ENCODE assay signal across 13 cellular contexts in the genomic region with DNA sequence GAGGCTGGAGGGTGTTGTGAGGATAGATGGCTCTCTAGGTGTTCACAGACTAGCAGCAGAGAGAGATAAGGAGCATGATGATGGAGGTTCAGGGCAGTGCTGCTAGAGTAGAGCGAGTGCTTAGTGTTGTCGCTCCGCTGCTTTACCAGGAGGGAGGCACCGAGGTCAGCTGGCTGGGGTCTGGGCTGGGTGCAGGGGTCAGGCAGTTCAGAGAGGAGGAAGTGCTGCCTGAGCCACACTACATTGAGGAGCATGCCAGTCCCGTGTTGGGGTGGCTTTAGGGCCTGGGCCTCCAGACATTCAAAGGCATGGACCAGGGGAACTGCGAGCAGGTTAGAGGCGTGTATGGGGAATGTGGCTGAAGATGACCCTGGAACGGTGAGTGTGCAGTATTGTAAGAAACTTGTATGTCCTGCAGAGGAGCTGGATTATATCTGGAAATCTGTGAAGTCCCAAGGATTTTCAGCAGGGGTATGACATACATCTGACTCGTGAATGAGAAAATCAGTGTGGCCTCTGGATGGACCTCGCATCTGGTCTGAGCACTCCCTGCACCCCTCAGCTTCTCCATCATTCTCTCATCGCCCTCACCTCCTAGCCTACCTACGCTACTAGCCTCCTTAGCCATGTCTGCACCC.
A peak's percentile ranks its signal among the peaks of the same experiment; 100 is the strongest.
DNase-seq lines count a peak whose midpoint lies in the region; ATAC-seq and TF ChIP-seq lines count a peak whose summit lies in the region.
"Had no signal": no experiment of that assay in that cellular context is flagged by ENCODE, and none has a peak within 500 bp of the region (broad histone marks: within the 10 kb centered on the region; RNA-seq: fewer than 3 reads in every experiment).

No MANE protein-coding gene starts in this region.

- H3K27ac ChIP-seq in ACC112 (ENCODE audit: low read depth, low read length), result peak overlapping the region; percentile 97
- H3K27ac ChIP-seq in SJSA1, result 0 out of 2 replicates have a peak overlapping the region, but pooled peaks have one; percentile 45
- H3K27ac ChIP-seq in esophagus (ENCODE audit: low read depth in 2 of 2, low read length in 1 of 2), result peak overlapping the region; percentile 73 to 93
- peak overlapping the region; percentile 89 for H3K27ac ChIP-seq in osteoblast (ENCODE audit: low read depth, low read length)
- H3K27ac ChIP-seq: spleen had no signal

- H3K36me3 ChIP-seq in ACC112 (ENCODE audit: insufficient read depth, low read length) (peaks cover 11% of the 10 kb centered on the region), SJSA1 (peaks cover 75% of the 10 kb centered on the region), esophagus (ENCODE audit: control insufficient read depth in 2 of 2, insufficient read depth in 2 of 2, low read length in 1 of 2) (peaks cover 15 to 30% of the 10 kb centered on the region in 2 donors), osteoblast (ENCODE audit: insufficient read depth, low read length) (peaks cover 47% of the 10 kb centered on the region)

- no peak for ATAC-seq in GM21717 (IDR thresholded peaks at IDR 0.05; ENCODE audit: unreplicated experiment)
- no peak for ATAC-seq in GM18511 (IDR thresholded peaks at IDR 0.05; ENCODE audit: unreplicated experiment)
- no peak for ATAC-seq in GM18868 (IDR thresholded peaks at IDR 0.05; ENCODE audit: unreplicated experiment)

- H3K9me3 ChIP-seq in SJSA1 (replicated peaks) (no peaks in the 10 kb centered on the region), esophagus (ENCODE audit: control insufficient read depth in 2 of 2, insufficient read depth in 1 of 2, low read depth in 1 of 2, low read length in 1 of 2) (no peaks in the 10 kb centered on the region), osteoblast (ENCODE audit: low read depth, low read length) (no peaks in the 10 kb centered on the region)
- H3K9me3 ChIP-seq: spleen, upper lobe of left lung had no signal

- H4K20me1 ChIP-seq in osteoblast (ENCODE audit: insufficient read depth, low read length), result no peaks in the 10 kb centered on the region

- no peak overlapping the region for H2AFZ ChIP-seq in ACC112 (ENCODE audit: low read length, unreplicated experiment)
- no peak overlapping the region for H2AFZ ChIP-seq in osteoblast (ENCODE audit: low read length)

- H3K27me3 ChIP-seq in ACC112 (ENCODE audit: insufficient read depth, low read length) (no peaks in the 10 kb centered on the region), SJSA1 (replicated peaks) (no peaks in the 10 kb centered on the region), esophagus (ENCODE audit: control insufficient read depth in 1 of 2, insufficient read depth in 2 of 2, low read length in 2 of 2) (no peaks in the 10 kb centered on the region), osteoblast (ENCODE audit: insufficient read depth, low read length) (no peaks in the 10 kb centered on the region)
- H3K27me3 ChIP-seq: spleen, upper lobe of left lung had no signal

- H3K4me2 ChIP-seq in osteoblast (ENCODE audit: insufficient read depth, low read length), result peak overlapping the region; percentile 64

- 94 to 95% methylated on average over 12 of the region's 12 CpGs for WGBS in esophagus, 2 donors

- peaks cover 49% of the 10 kb centered on the region for H3K4me1 ChIP-seq in ACC112 (ENCODE audit: control insufficient read depth, insufficient read depth, low read length, unreplicated experiment)
- H3K4me1 ChIP-seq in SJSA1 (replicated peaks), result peaks cover 16% of the 10 kb centered on the region
- H3K4me1 ChIP-seq in esophagus (ENCODE audit: control insufficient read depth in 2 of 2, insufficient read depth in 2 of 2, low read length in 1 of 2), result peaks cover 5 to 13% of the 10 kb centered on the region in 2 donors
- peaks cover 28% of the 10 kb centered on the region for H3K4me1 ChIP-seq in osteoblast (ENCODE audit: insufficient read depth, low read length)
- H3K4me1 ChIP-seq: spleen had no signal

- H3K79me2 ChIP-seq in ACC112 (ENCODE audit: control insufficient read depth, insufficient read depth, low read length, unreplicated experiment) (peaks cover 7% of the 10 kb centered on the region), osteoblast (ENCODE audit: insufficient read depth, low read length) (peaks cover 20% of the 10 kb centered on the region)

- TF ChIP-seq CTCF in osteoblast (IDR thresholded peaks at IDR 0.05; ENCODE audit: extremely low read depth, low read depth, low read length), result no peak
- no peak for TF ChIP-seq CTCF in GM13977 (IDR thresholded peaks at IDR 0.05; ENCODE audit: extremely low read depth, insufficient read depth, missing control alignments)

- DNase-seq in SJSA1 (ENCODE audit: low read depth in 1 of 2, low spot score in 2 of 2), result no peak
- no peak for DNase-seq in osteoblast (ENCODE audit: insufficient read length, low spot score, missing footprints)
- no peak for DNase-seq in GM13977 (ENCODE audit: low spot score)
- DNase-seq: activated B cell treated with CpG ODN at 0.5 μM for 24 hours; amygdala; effector CD4-positive, alpha-beta T cell; spleen; upper lobe of left lung had no signal

- H3K4me3 ChIP-seq in ACC112 (ENCODE audit: low read depth, low read length), result peak overlapping the region; percentile 37; the same call in 1 of the 2 replicates
- H3K4me3 ChIP-seq in SJSA1, result no peak overlapping the region
- H3K4me3 ChIP-seq in esophagus (ENCODE audit: low read depth in 1 of 2, low read length in 2 of 2), result no peak overlapping the region
- H3K4me3 ChIP-seq in osteoblast (ENCODE audit: insufficient read depth, low read length), result no peak overlapping the region
- H3K4me3 ChIP-seq: spleen, upper lobe of left lung had no signal

- in situ Hi-C loops in GM13977 (cut with MboI; ENCODE audit: low pct_unique_long_range_greater_than_20kb, low sequenced_read_pairs, unreplicated experiment), result no loop called here

Comparison
In these comparisons a context has a peak if more than half of its experiments do, and no peak if none do; other contexts are left out.
1. H3K27ac ChIP-seq: peak in every context shown above with its lines; median percentile 97 in ACC112; 89 in osteoblast; 83 in esophagus; 45 in SJSA1.